8 cellular contexts compared by ENCODE assay signal in the genomic region with DNA sequence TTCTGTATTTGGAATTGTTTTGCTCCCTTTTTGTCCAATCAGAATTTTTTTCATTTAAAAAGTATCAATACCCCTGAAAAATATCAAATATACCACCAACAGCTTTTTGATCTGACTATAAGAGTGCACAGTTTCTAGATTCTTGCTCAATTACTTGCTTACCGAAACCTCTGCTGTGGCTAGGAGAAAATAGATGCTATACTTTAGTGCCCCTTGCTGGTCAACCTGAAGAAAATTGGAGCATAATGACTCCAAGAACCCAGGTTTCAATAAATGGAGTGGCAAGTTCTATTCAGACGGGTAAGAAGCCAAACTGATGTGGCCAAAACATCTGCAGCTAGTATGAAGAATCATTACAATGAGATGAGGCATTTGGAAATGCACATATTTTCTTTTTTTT.
DNase-seq lines count a peak whose midpoint lies in the region; ATAC-seq, FAIRE-seq and TF ChIP-seq lines count a peak whose summit lies in the region.

No MANE protein-coding gene starts in this region.

- 8 to 27% (median 26%) methylated on average over 2 of the region's 2 CpGs for WGBS in small intestine, 3 donors

- H3K4me1 ChIP-seq in OCI-LY7 (ENCODE audit: insufficient read depth, low read length, poor library complexity, severe bottlenecking) (no peaks in the 10 kb centered on the region), foreskin keratinocyte (no peaks in the 10 kb centered on the region), small intestine (ENCODE audit: control insufficient read depth in 2 of 2, insufficient read depth in 1 of 2, low read depth in 1 of 2, low read length in 1 of 2) (no peaks in the 10 kb centered on the region)

- CTCF ChIA-PET in OCI-LY7 (lab: Charles Lee; ENCODE audit: unreplicated experiment), result no interaction called here

- H3K79me2 ChIP-seq in OCI-LY7 (ENCODE audit: insufficient read depth, low read depth, low read length), result no peaks in the 10 kb centered on the region

- POLR2A ChIA-PET in OCI-LY7 (lab: Charles Lee), result no interaction called here

- BruUV-seq in OCI-LY7 (replicated peaks; lab: Mats Ljungman, UMichigan), result no TSS peak

- DNase-seq in AG08395 (ENCODE audit: low spot score) (peak; percentile 63), H4 (ENCODE audit: low spot score) (peak; percentile 37), OCI-LY7 (ENCODE audit: low spot score) (peak; percentile 4), foreskin keratinocyte (peak in 1 of 2 donors; percentile 54), small intestine (peak; percentile 66), NCI-H1436 (lab: John Stamatoyannopoulos, UW) (no peak)
- no peak for DNase-seq in stimulated activated CD4-positive, alpha-beta T cell treated with anti-CD3 and anti-CD28 coated beads, Interleukin-4, amount 100 ng/mL, for 1 hour

- ATAC-seq in foreskin keratinocyte, result peak; percentile 58
- no peak for ATAC-seq in HG03039 (IDR thresholded peaks at IDR 0.05; ENCODE audit: unreplicated experiment)

- no peaks in the 10 kb centered on the region for H3K27me3 ChIP-seq in foreskin keratinocyte
- no peaks in the 10 kb centered on the region for H3K27me3 ChIP-seq in small intestine (ENCODE audit: control insufficient read depth in 2 of 2, insufficient read depth in 2 of 2, low read length in 2 of 2)

- no peak overlapping the region for H3K4me3 ChIP-seq in OCI-LY7 (ENCODE audit: low read depth, low read length, poor library complexity, severe bottlenecking)
- no peak overlapping the region for H3K4me3 ChIP-seq in small intestine (ENCODE audit: low read depth in 1 of 2, low read length in 2 of 2)

- no peaks in the 10 kb centered on the region for H3K9me3 ChIP-seq in OCI-LY7 (ENCODE audit: low read length)
- no peaks in the 10 kb centered on the region for H3K9me3 ChIP-seq in small intestine (ENCODE audit: control insufficient read depth, low read depth)

- no peaks in the 10 kb centered on the region for H4K20me1 ChIP-seq in OCI-LY7 (ENCODE audit: insufficient read depth, low read length)

- FAIRE-seq in small intestine (lab: Jason Lieb, UNC), result no peak

- no peaks in the 10 kb centered on the region for H3K36me3 ChIP-seq in OCI-LY7 (ENCODE audit: insufficient read depth, low read length)
- no peaks in the 10 kb centered on the region for H3K36me3 ChIP-seq in small intestine (ENCODE audit: control insufficient read depth in 2 of 2, insufficient read depth in 2 of 2, low read length in 2 of 2)

- TF ChIP-seq CTCF in OCI-LY7 (conservative IDR thresholded peaks at IDR 0.05; ENCODE audit: low read length), result peak; percentile 46; the same call in 1 of the 2 replicates
- TF ChIP-seq CTCF in foreskin keratinocyte (conservative IDR thresholded peaks at IDR 0.05), result peak; percentile 82

- H2AFZ ChIP-seq in OCI-LY7 (ENCODE audit: low read length), result no peak overlapping the region

- no peaks in the 10 kb centered on the region for H3K9me2 ChIP-seq in OCI-LY7 (ENCODE audit: insufficient read depth, low read length)

- intact Hi-C loops in OCI-LY7 (cut with micrococcal nuclease; ENCODE audit: unreplicated experiment), result no loop called here

- H3K4me2 ChIP-seq in OCI-LY7 (ENCODE audit: low read length), result no peak overlapping the region

- H3K27ac ChIP-seq in OCI-LY7 (ENCODE audit: low read depth, low read length, poor library complexity, severe bottlenecking) (no peak overlapping the region), foreskin keratinocyte (no peak overlapping the region), small intestine (ENCODE audit: low read depth in 1 of 2, low read length in 1 of 2) (no peak overlapping the region)

Comparison
In these comparisons a context has a peak if more than half of its experiments do, and no peak if none do; other contexts are left out.
1. DNase-seq: peak in AG08395 (single experiment), H4 (single experiment), OCI-LY7 (single experiment) and small intestine (single experiment); none in NCI-H1436 (single experiment) and stimulated activated CD4-positive, alpha-beta T cell treated with anti-CD3 and anti-CD28 coated beads, Interleukin-4, amount 100 ng/mL, for 1 hour (single experiment).